In genomic region chr9:127884427-127884911, GRCh38 we compare ENCODE assay signal across 10 cellular contexts. TPM values are rescaled to one million over a fixed set of nuclear protein-coding genes. Genes with fewer than 3 reads are reported as not detected.
DNase-seq lines count a peak whose midpoint lies in the region; ATAC-seq and TF ChIP-seq lines count a peak whose summit lies in the region.
"Had no signal": no experiment of that assay in that cellular context is flagged by ENCODE, and none has a peak within 500 bp of the region (broad histone marks: within the 10 kb centered on the region; RNA-seq: fewer than 3 reads in every experiment).

No MANE protein-coding gene starts in this region.

- no peaks in the 10 kb centered on the region for H3K9me3 Mint-ChIP-seq in Calu3 (ENCODE audit: low read depth, unreplicated experiment)
- H3K9me3 Mint-ChIP-seq in nephron progenitor cell: no peaks in the 10 kb centered on the region

- BruUV-seq in Calu3 (replicated peaks; lab: Mats Ljungman, UMichigan): no TSS peak

- H3K36me3 ChIP-seq in adrenal gland (replicated peaks in 1 of 2): peaks cover 0 to 43% of the 10 kb centered on the region in 2 donors

- H3K27ac ChIP-seq in adrenal gland: peak overlapping the region in 2 of 5 donors; percentile 21 to 35
- H3K27ac ChIP-seq: epithelial cell of prostate had no signal

- no peak for TF ChIP-seq POLR2A in adrenal gland (IDR thresholded peaks at IDR 0.05)

- H3K27me3 ChIP-seq in adrenal gland: no peaks in the 10 kb centered on the region

- intact Hi-C loops in Calu3 (cut with micrococcal nuclease; ENCODE audit: unreplicated experiment): no loop called here
- intact Hi-C loops in adrenal gland (cut with DNase I): no loop called here

- TF ChIP-seq CTCF in Calu3 (IDR thresholded peaks at IDR 0.05; ENCODE audit: unreplicated experiment) (no peak), adrenal gland (IDR thresholded peaks at IDR 0.05) (no peak), nephron progenitor cell (IDR thresholded peaks at IDR 0.05) (no peak)

- peak; percentile 84 for DNase-seq in Calu3
- peak; percentile 53 for DNase-seq in NCI-H2081 treated with DMSO at 0.1 percent for 48 hours (lab: John Stamatoyannopoulos, UW)
- DNase-seq in adrenal gland: peak; percentile 51 to 74 (median 72)
- no peak for DNase-seq in nephron progenitor cell
- no peak for DNase-seq in activated CD4-positive, alpha-beta T cell treated with anti-CD3 and anti-CD28 coated beads, Interleukin-2, amount 50 U/mL, for 4 hours
- DNase-seq in mesenteric fat pad (ENCODE audit: low spot score): no peak
- DNase-seq: NCI-H1048 had no signal

- CTCF ChIA-PET in Calu3 (lab: Charles Lee): no interaction called here

- no peaks in the 10 kb centered on the region for H3K9me3 ChIP-seq in adrenal gland (replicated peaks in 1 of 3)

- H3K4me1 Mint-ChIP-seq in Calu3 (ENCODE audit: low read depth, unreplicated experiment) (peaks cover 11% of the 10 kb centered on the region), nephron progenitor cell (peaks cover 49% of the 10 kb centered on the region)

- H3K27ac Mint-ChIP-seq in Calu3 (ENCODE audit: unreplicated experiment) (peak overlapping the region; percentile 76), nephron progenitor cell (peak overlapping the region; percentile 59)

- 35 to 46% (median 43%) methylated on average over 7 to 11 of the region's 11 CpGs for WGBS in adrenal gland, 4 donors

- H3K36me3 Mint-ChIP-seq in Calu3 (ENCODE audit: insufficient read depth, unreplicated experiment): peaks cover 10% of the 10 kb centered on the region
- peaks cover 40% of the 10 kb centered on the region for H3K36me3 Mint-ChIP-seq in nephron progenitor cell (ENCODE audit: low read depth)

- H3K4me3 Mint-ChIP-seq in Calu3 (ENCODE audit: low read depth, unreplicated experiment) (peak overlapping the region; percentile 27), nephron progenitor cell (no peak overlapping the region)

- peaks cover 0 to 10% of the 10 kb centered on the region in 2 donors for H3K4me1 ChIP-seq in adrenal gland (replicated peaks in 1 of 2)

- H3K27me3 Mint-ChIP-seq in Calu3 (ENCODE audit: unreplicated experiment): no peaks in the 10 kb centered on the region
- H3K27me3 Mint-ChIP-seq in nephron progenitor cell (ENCODE audit: low read depth, poor library complexity): peaks cover 3% of the 10 kb centered on the region

- ATAC-seq in GM21717 (IDR thresholded peaks at IDR 0.05; ENCODE audit: unreplicated experiment) (no peak), GM21825 (IDR thresholded peaks at IDR 0.05; ENCODE audit: unreplicated experiment) (no peak)

- no peak overlapping the region for H3K4me3 ChIP-seq in adrenal gland

RNA-seq across cellular contexts. Expression of gene AK1, which starts 7.0 kb away (rescaled TPM):
- total RNA-seq in Calu3 (2022) (12.2 and 15.6 TPM in 2 replicates), adrenal gland (100 to 1,000 TPM in 3 of 8 donors, 10 to 100 TPM in 5; 51.9 to 136 (median 88.0) TPM), mesenteric fat pad (68.3 TPM)
- 100 to 1,000 TPM in 2 of 3 donors, 10 to 100 TPM in 1; 60.0 to 242 (median 175) TPM for polyA plus RNA-seq in adrenal gland

RNA-seq across cellular contexts. Expression of gene ST6GALNAC6, which starts 14.9 kb away (rescaled TPM):
- total RNA-seq in Calu3 (2022) (9.1 and 12.1 TPM in 2 replicates), adrenal gland (100 to 1,000 TPM in 1 of 8 donors, 10 to 100 TPM in 7; 39.1 to 129 (median 68.1) TPM), mesenteric fat pad (109 TPM)
- polyA plus RNA-seq in adrenal gland: 10 to 100 TPM; 26.7 to 46.9 (median 40.0) TPM

RNA-seq across cellular contexts. Expression of gene ENG, which starts 30.0 kb away (rescaled TPM):
- total RNA-seq in Calu3 (2022): 0.32 TPM in 1 of 2 replicates, not detected in the other
- total RNA-seq in adrenal gland: 100 to 1,000 TPM in 5 of 8 donors, 10 to 100 TPM in 3; 69.2 to 214 (median 123) TPM
- 100 to 1,000 TPM in 1 of 3 donors, 10 to 100 TPM in 2; 43.2 to 116 (median 96.7) TPM for polyA plus RNA-seq in adrenal gland
- total RNA-seq in mesenteric fat pad: 243 TPM

RNA-seq across cellular contexts. Expression of gene ST6GALNAC4, which starts 32.4 kb away (rescaled TPM):
- total RNA-seq in Calu3 (2022) (11.8 and 12.8 TPM in 2 replicates), adrenal gland (10 to 100 TPM in 7 of 8 donors, 1 to 10 TPM in 1; 8.7 to 65.7 (median 24.7) TPM), mesenteric fat pad (40.0 TPM)
- 1 to 10 TPM; 5.3 to 9.2 (median 8.6) TPM for polyA plus RNA-seq in adrenal gland

RNA-seq across cellular contexts. Expression of gene PIP5KL1, which starts 46.1 kb away (rescaled TPM):
- total RNA-seq in Calu3 (2022): 0.17 and 1.1 TPM in 2 replicates
- total RNA-seq in adrenal gland: 1 to 10 TPM in 2 of 8 donors, under 1 TPM in 3, not detected in 3; 0.19 to 2.3 (median 0.83) TPM
- polyA plus RNA-seq in adrenal gland: 1 to 10 TPM in 1 of 3 donors, under 1 TPM in 2; 0.22 to 1.5 (median 0.54) TPM
- 2.2 TPM for total RNA-seq in mesenteric fat pad

Comparison
In these comparisons a context has a peak if more than half of its experiments do, and no peak if none do; other contexts are left out.
1. DNase-seq: peak in Calu3 (single experiment), NCI-H2081 treated with DMSO at 0.1 percent for 48 hours (single experiment) and adrenal gland (7 of 7); none in nephron progenitor cell (single experiment), activated CD4-positive, alpha-beta T cell treated with anti-CD3 and anti-CD28 coated beads, Interleukin-2, amount 50 U/mL, for 4 hours (0 of 2) and mesenteric fat pad (single experiment).
2. RNA of gene ENG, which starts 30.0 kb away (total RNA-seq): 243 TPM in mesenteric fat pad (single experiment) and 69.2 to 214 TPM in adrenal gland; 0.32 TPM in Calu3; every median in the first group is over 10 times any median in the second.